In the genomic region with DNA sequence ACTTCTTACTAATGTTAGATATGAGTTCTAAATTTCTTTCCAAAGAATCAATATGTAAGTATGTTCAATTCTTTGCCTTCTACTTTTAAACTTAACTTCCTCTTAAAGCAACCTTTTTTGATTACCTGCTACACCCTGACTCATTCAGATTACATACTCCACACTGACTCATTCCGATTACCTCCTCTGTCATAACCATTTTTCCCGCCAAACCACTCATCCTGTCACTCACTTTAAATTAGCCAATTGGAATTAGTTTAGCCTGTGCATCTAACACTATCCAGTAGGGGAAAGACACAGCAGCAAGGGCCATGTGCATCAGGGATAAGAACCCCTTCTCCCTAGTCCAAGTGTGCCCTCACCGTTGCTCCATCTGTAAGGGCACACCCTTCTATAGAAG, we compare ENCODE assay signal across 26 cellular contexts.
DNase-seq lines count a peak whose midpoint lies in the region; ATAC-seq, FAIRE-seq and TF ChIP-seq lines count a peak whose summit lies in the region.
"Had no signal": no experiment of that assay in that cellular context is flagged by ENCODE, and none has a peak within 500 bp of the region (broad histone marks: within the 10 kb centered on the region; RNA-seq: fewer than 3 reads in every experiment).

No MANE protein-coding gene starts in this region.

- H3K4me3 Mint-ChIP-seq in T-helper 17 cell, result no peak overlapping the region
- H3K4me3 Mint-ChIP-seq: activated T-cell treated with anti-CD3 and anti-CD28 coated beads, Interleukin-2, amount 50 U/mL, for 4 hours; neural crest cell; stimulated activated naive CD8-positive, alpha-beta T cell treated with anti-CD3 and anti-CD28 coated beads, Interleukin-15, amount 100 ng/mL, for 72 hours had no signal

- H2AFZ ChIP-seq in HepG2 (ENCODE audit: low read length), result no peak overlapping the region
- H2AFZ ChIP-seq in GM12878 (ENCODE audit: control insufficient read depth, low read depth, low read length), result no peak overlapping the region

- no peaks in the 10 kb centered on the region for H3K36me3 ChIP-seq in HepG2 (replicated peaks in 1 of 2; ENCODE audit: control insufficient read depth in 1 of 2, insufficient read depth in 2 of 2, low read length in 2 of 2)
- H3K36me3 ChIP-seq in right lobe of liver, result no peaks in the 10 kb centered on the region
- H3K36me3 ChIP-seq in MG63, result no peaks in the 10 kb centered on the region
- H3K36me3 ChIP-seq in GM12878 (ENCODE audit: control insufficient read depth in 2 of 2, insufficient read depth in 2 of 2, low read length in 1 of 2), result no peaks in the 10 kb centered on the region
- H3K36me3 ChIP-seq: colonic mucosa, sigmoid colon, thyroid gland had no signal

- FAIRE-seq in HepG2 (lab: Jason Lieb, UNC) (no peak), GM12878 (lab: Jason Lieb, UNC) (no peak)

- no peaks in the 10 kb centered on the region for H3K4me1 Mint-ChIP-seq in T-helper 17 cell
- H3K4me1 Mint-ChIP-seq: stimulated activated naive CD8-positive, alpha-beta T cell treated with anti-CD3 and anti-CD28 coated beads, Interleukin-15, amount 100 ng/mL, for 72 hours had no signal

- H4K20me1 ChIP-seq in HepG2 (ENCODE audit: insufficient read depth, low read length) (no peaks in the 10 kb centered on the region), GM12878 (ENCODE audit: control insufficient read depth, insufficient read depth) (no peaks in the 10 kb centered on the region)

- no peaks in the 10 kb centered on the region for H3K4me1 ChIP-seq in HepG2 (ENCODE audit: insufficient read depth, low read length)
- H3K4me1 ChIP-seq in right lobe of liver, result no peaks in the 10 kb centered on the region
- no peaks in the 10 kb centered on the region for H3K4me1 ChIP-seq in GM12878 (ENCODE audit: control insufficient read depth, insufficient read depth, low read length)
- H3K4me1 ChIP-seq: Caco-2, colonic mucosa, sigmoid colon, thyroid gland had no signal

- CTCF ChIA-PET in HepG2 (lab: Yijun Ruan, JAX; ENCODE audit: low intra/inter-chr PET ratio, low total read pairs) (no interaction called here), GM12878 (lab: Yijun Ruan, JAX) (no interaction called here)

- DNase-seq in HepG2 (ENCODE audit: low spot score) (peak; percentile 21), right lobe of liver (no peak), MG63 (peak; percentile 2), GM12878 (ENCODE audit: low read depth, low spot score) (no peak), hypothalamus (lab: John Stamatoyannopoulos, UW) (no peak), T-helper 17 cell (no peak)
- no peak for DNase-seq in stimulated activated naive CD4-positive, alpha-beta T cell treated with Interleukin-2 at 50 U/mL for 16 hours (lab: John Stamatoyannopoulos, UW)
- DNase-seq: activated CD4-positive, alpha-beta T cell treated with anti-CD3 and anti-CD28 coated beads for 48 hours; activated naive CD4-positive, alpha-beta T cell treated with Interleukin-2 at 50 U/mL for 16 hours; activated T-cell treated with anti-CD3 and anti-CD28 coated beads, Interleukin-2, amount 50 U/mL, for 4 hours; amniotic stem cell; C1 segment of cervical spinal cord; colonic mucosa; KG1; kidney glomerular epithelial cell; NCI-H1092 treated with DMSO at 0.1 percent for 48 hours; NCI-H1930; NCI-H446; posterior cingulate gyrus; sigmoid colon; stimulated activated naive CD8-positive, alpha-beta T cell treated with anti-CD3 and anti-CD28 coated beads, Interleukin-15, amount 100 ng/mL, for 72 hours; thyroid gland had no signal

- H3K27ac ChIP-seq in HepG2 (ENCODE audit: extremely low read length, insufficient read depth, low read length) (no peak overlapping the region), right lobe of liver (no peak overlapping the region), GM12878 (ENCODE audit: control insufficient read depth, insufficient read depth) (no peak overlapping the region)
- H3K27ac ChIP-seq: colonic mucosa, sigmoid colon, thyroid gland, VCaP had no signal

- H3K9me3 ChIP-seq in HepG2 (ENCODE audit: low read length) (no peaks in the 10 kb centered on the region), right lobe of liver (no peaks in the 10 kb centered on the region), MG63 (peaks cover 3% of the 10 kb centered on the region; the same call in 1 of the 2 replicates), GM12878 (replicated peaks; ENCODE audit: control insufficient read depth, insufficient read depth, low read length) (no peaks in the 10 kb centered on the region), T-helper 17 cell (ENCODE audit: control insufficient read depth, low read length, poor library complexity, severe bottlenecking) (no peaks in the 10 kb centered on the region)
- H3K9me3 ChIP-seq: Caco-2, colonic mucosa, sigmoid colon, thyroid gland had no signal

- BruUV-seq in HepG2 (replicated peaks; lab: Mats Ljungman, UMichigan) (no TSS peak), GM12878 (replicated peaks; lab: Mats Ljungman, UMichigan) (no TSS peak)

- H3K79me2 ChIP-seq in HepG2 (ENCODE audit: insufficient read depth, low read length) (no peaks in the 10 kb centered on the region), GM12878 (ENCODE audit: control insufficient read depth, insufficient read depth, low read length) (no peaks in the 10 kb centered on the region)

- in situ Hi-C loops in HepG2 (cut with HindIII; ENCODE audit: extremely low pct_ligation_motif_present, low pct_unique_long_range_greater_than_20kb), result no loop called here
- in situ Hi-C loops in GM12878 (cut with MboI), result no loop called here

- WGBS in HepG2 (ENCODE audit: low lambda C conversion rate), result 3% methylated on average over 3 of the region's 3 CpGs
- 67% methylated on average over 3 of the region's 3 CpGs for WGBS in right lobe of liver (ENCODE audit: insufficient coverage, low coverage, low lambda C conversion rate, missing lambda C conversion rate)
- 2% methylated on average over 3 of the region's 3 CpGs for WGBS in GM12878 (ENCODE audit: insufficient coverage, insufficient replicate concordance, low lambda C conversion rate, missing lambda C conversion rate)

- SMC1A ChIA-PET in GM12878 (lab: Charles Lee; ENCODE audit: uncharacterized antibody, unreplicated experiment), result no interaction called here

- H3K4me2 ChIP-seq in HepG2 (ENCODE audit: low read depth, low read length), result no peak overlapping the region
- no peak overlapping the region for H3K4me2 ChIP-seq in GM12878 (ENCODE audit: control insufficient read depth, insufficient read depth)

- no peak for TF ChIP-seq POLR2A in HepG2 (IDR thresholded peaks at IDR 0.05; ENCODE audit: insufficient read depth in 1 of 2, low read depth in 2 of 2, low read length in 2 of 2)
- TF ChIP-seq POLR2A in right lobe of liver (IDR thresholded peaks at IDR 0.05), result no peak
- TF ChIP-seq POLR2A in GM12878 (IDR thresholded peaks at IDR 0.05; ENCODE audit: low read depth, low read length), result no peak

- TF ChIP-seq EP300 in HepG2 (IDR thresholded peaks at IDR 0.05; ENCODE audit: low read depth in 2 of 2, low read length in 2 of 2) (no peak), HepG2 (CRISPR knock-in tag; IDR thresholded peaks at IDR 0.05; ENCODE audit: borderline replicate concordance) (no peak), GM12878 (IDR thresholded peaks at IDR 0.05; ENCODE audit: borderline replicate concordance in 1 of 2, control insufficient read depth in 1 of 2, low read depth in 2 of 2, low read length in 2 of 2) (no peak)

- TF ChIP-seq RAD21 in HepG2 (CRISPR knock-in tag; IDR thresholded peaks at IDR 0.05), result no peak
- TF ChIP-seq RAD21 in GM12878 (IDR thresholded peaks at IDR 0.05; ENCODE audit: insufficient read depth, low read depth, low read length), result no peak

- H3K27me3 ChIP-seq in HepG2 (ENCODE audit: control insufficient read depth in 1 of 2, insufficient read depth in 2 of 2, low read length in 2 of 2) (no peaks in the 10 kb centered on the region), right lobe of liver (no peaks in the 10 kb centered on the region), MG63 (no peaks in the 10 kb centered on the region), GM12878 (replicated peaks in 1 of 2; ENCODE audit: control insufficient read depth in 2 of 2, insufficient read depth in 2 of 2, low read length in 1 of 2) (no peaks in the 10 kb centered on the region)
- H3K27me3 ChIP-seq: colonic mucosa, sigmoid colon, thyroid gland had no signal

- H3K4me3 ChIP-seq in HepG2 (replicated peaks in 1 of 3; ENCODE audit: insufficient read depth in 1 of 3, low read depth in 2 of 3, low read length in 3 of 3), result no peak overlapping the region
- no peak overlapping the region for H3K4me3 ChIP-seq in right lobe of liver
- no peak overlapping the region for H3K4me3 ChIP-seq in MG63
- H3K4me3 ChIP-seq in GM12878, result no peak overlapping the region
- H3K4me3 ChIP-seq: colonic mucosa, sigmoid colon, thyroid gland had no signal

- no peak for ATAC-seq in HepG2
- ATAC-seq in right lobe of liver, result no peak
- ATAC-seq in GM12878, result no peak; the same call in 2 of the 3 replicates
- no peak for ATAC-seq in GM21825 (IDR thresholded peaks at IDR 0.05; ENCODE audit: unreplicated experiment)
- ATAC-seq in T-helper 17 cell, result no peak
- ATAC-seq: activated T-cell treated with anti-CD3 and anti-CD28 coated beads, Interleukin-2, amount 50 U/mL, for 4 hours; stimulated activated naive CD8-positive, alpha-beta T cell treated with anti-CD3 and anti-CD28 coated beads, Interleukin-15, amount 100 ng/mL, for 72 hours had no signal

- no peak overlapping the region for H3K27ac Mint-ChIP-seq in T-helper 17 cell
- H3K27ac Mint-ChIP-seq: stimulated activated naive CD8-positive, alpha-beta T cell treated with anti-CD3 and anti-CD28 coated beads, Interleukin-15, amount 100 ng/mL, for 72 hours had no signal

- no peaks in the 10 kb centered on the region for H3K27me3 Mint-ChIP-seq in T-helper 17 cell
- H3K27me3 Mint-ChIP-seq: stimulated activated naive CD8-positive, alpha-beta T cell treated with anti-CD3 and anti-CD28 coated beads, Interleukin-15, amount 100 ng/mL, for 72 hours had no signal

- no peaks in the 10 kb centered on the region for H3K36me3 Mint-ChIP-seq in T-helper 17 cell (ENCODE audit: low read depth)

- intact Hi-C loops in HepG2 (cut with micrococcal nuclease; ENCODE audit: unreplicated experiment), result no loop called here
- intact Hi-C loops in right lobe of liver (cut with DNase I), result no loop called here
- intact Hi-C loops in GM12878 (cut with micrococcal nuclease; ENCODE audit: unreplicated experiment), result no loop called here

- no peak for TF ChIP-seq CTCF in HepG2 (CRISPR knock-in tag; IDR thresholded peaks at IDR 0.05)
- TF ChIP-seq CTCF in right lobe of liver (IDR thresholded peaks at IDR 0.05), result no peak
- TF ChIP-seq CTCF in GM12878 (IDR thresholded peaks at IDR 0.05 in 2 of 3, conservative IDR thresholded peaks at IDR 0.05 in 1 of 3; ENCODE audit: control insufficient read depth in 2 of 3, extremely low read depth in 1 of 3, insufficient read depth in 1 of 3, low read depth in 3 of 3, low read length in 3 of 3), result no peak

- POLR2A ChIA-PET in HepG2 (lab: Yijun Ruan, JAX), result no interaction called here
- POLR2A ChIA-PET in GM12878 (lab: Charles Lee), result no interaction called here

- RAD21 ChIA-PET in GM12878 (lab: Charles Lee; ENCODE audit: unreplicated experiment), result no interaction called here

- H3K9ac ChIP-seq in HepG2 (ENCODE audit: insufficient read depth, low read depth, low read length) (no peak overlapping the region), GM12878 (ENCODE audit: control insufficient read depth, insufficient read depth, low read length) (no peak overlapping the region)

TF ChIP-seq in HepG2, 621 proteins besides CTCF, POLR2A, EP300 and RAD21 (continues in another document):
- TF ChIP-seq ZSCAN12 (CRISPR knock-in tag; IDR thresholded peaks at IDR 0.05), result no peak

TF ChIP-seq in GM12878, 131 proteins besides CTCF, POLR2A, EP300 and RAD21 (continues in another document):
- no peak for TF ChIP-seq LARP7 (IDR thresholded peaks at IDR 0.05)

Comparison
In these comparisons a context has a peak if more than half of its experiments do, and no peak if none do; other contexts are left out.
1. DNase-seq: peak in HepG2 (single experiment) and MG63 (single experiment); none in right lobe of liver (0 of 3), GM12878 (single experiment), hypothalamus (0 of 51), stimulated activated naive CD4-positive, alpha-beta T cell treated with Interleukin-2 at 50 U/mL for 16 hours (single experiment) and T-helper 17 cell (0 of 3).